1 cellular context compared by ENCODE assay signal in genomic region chr15:48458876-48459275, GRCh38.
TF ChIP-seq lines count a peak whose summit lies in the region.

No MANE protein-coding gene starts in this region.

TF ChIP-seq in IMR-90, 13 proteins besides CTCF, POLR2A, EP300 and RAD21 (continued from another document):
- TF ChIP-seq CHD1 (IDR thresholded peaks at IDR 0.05; ENCODE audit: low read depth, low read length): no peak
- TF ChIP-seq RCOR1 (IDR thresholded peaks at IDR 0.05; ENCODE audit: insufficient replicate concordance, low read length): no peak
